19 cellular contexts compared by ENCODE assay signal in the genomic region with DNA sequence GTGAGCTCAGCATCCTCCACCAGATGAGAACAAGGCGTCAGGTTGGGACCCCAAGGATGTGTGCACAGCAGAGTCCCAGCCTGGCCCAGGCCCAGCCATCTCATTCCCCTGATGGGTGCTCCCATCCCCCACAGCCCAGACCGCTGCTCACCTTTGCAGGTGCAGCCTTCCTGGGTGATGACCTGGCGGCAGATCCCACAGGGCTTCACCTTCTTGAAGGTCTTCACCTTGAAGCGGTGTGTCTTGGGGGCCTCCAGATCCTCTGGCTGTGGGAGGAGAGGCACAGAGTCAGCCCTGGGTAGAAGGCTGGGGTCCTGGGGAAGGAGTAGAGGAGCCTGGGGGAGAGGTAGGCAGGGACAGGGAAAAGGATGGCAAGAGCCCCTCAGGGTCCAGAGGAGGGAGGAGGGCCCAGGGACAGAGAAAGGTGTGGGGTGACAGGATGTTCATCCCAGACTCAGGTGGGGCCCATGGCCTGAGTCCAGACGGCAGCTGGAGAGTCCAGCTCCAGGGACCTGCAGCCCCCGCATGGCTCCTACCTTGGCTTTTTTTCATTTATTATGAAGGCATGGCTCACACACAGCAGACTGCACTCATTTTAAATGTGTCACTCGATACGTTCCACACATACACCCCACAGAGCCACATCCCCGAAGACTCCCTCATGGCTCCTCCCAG. TPM values are rescaled to one million over a fixed set of nuclear protein-coding genes. Genes with fewer than 3 reads are reported as not detected.
"Had no signal": no experiment of that assay in that cellular context is flagged by ENCODE, and none has a peak within 500 bp of the region (broad histone marks: within the 10 kb centered on the region; RNA-seq: fewer than 3 reads in every experiment).

No MANE protein-coding gene starts in this region.

- H3K9ac ChIP-seq: neural progenitor cell had no signal

- FAIRE-seq: endometrium, frontal cortex, keratinocyte had no signal

- H3K27me3 ChIP-seq: sigmoid colon, testis, tibial artery had no signal

- H2AFZ ChIP-seq: neural progenitor cell had no signal

- H3K36me3 ChIP-seq: neural progenitor cell, sigmoid colon had no signal

- H3K4me2 ChIP-seq: neural progenitor cell had no signal

- H3K9me3 ChIP-seq: mucosa of descending colon, sigmoid colon, testis, tibial artery had no signal

- H3K27ac ChIP-seq: neural progenitor cell, sigmoid colon, testis, tibial artery had no signal

- ATAC-seq: effector memory CD8-positive, alpha-beta T cell; left lobe of liver; mucosa of descending colon; naive thymus-derived CD4-positive, alpha-beta T cell; stimulated activated memory B cell treated with anti-CD40 and anti-IgM and Interleukin-4, amounts not matched to agents 10 μg/mL and 1 μg/mL and 100 μg/mL, for 72 hours; stimulated activated naive CD8-positive, alpha-beta T cell treated with anti-CD3 and anti-CD28 coated beads, Interleukin-15, Interleukin-2, amounts not matched to agents 100 U/mL and 50 U/mL, for 24 hours had no signal

- H3K4me3 ChIP-seq: mucosa of descending colon, neural progenitor cell, sigmoid colon, testis, tibial artery had no signal

- DNase-seq: cortex of kidney; effector memory CD8-positive, alpha-beta T cell; erythroblast; mesenchymal stem cell; naive thymus-derived CD4-positive, alpha-beta T cell; retina; sigmoid colon; stimulated activated CD4-positive, alpha-beta T cell treated with anti-CD3 and anti-CD28 coated beads, Interleukin-4, amount 100 ng/mL, for 4 hours; stimulated activated naive CD8-positive, alpha-beta T cell treated with anti-CD3 and anti-CD28 coated beads, Interleukin-15, Interleukin-2, amounts not matched to agents 100 U/mL and 50 U/mL, for 24 hours; substantia nigra; testis had no signal

- H3K4me1 ChIP-seq: neural progenitor cell had no signal

RNA-seq across cellular contexts. Expression of a gene that starts 11.9 kb away (rescaled TPM):
- polyA plus RNA-seq: naive thymus-derived CD4-positive, alpha-beta T cell had no signal
